In the genomic region with DNA sequence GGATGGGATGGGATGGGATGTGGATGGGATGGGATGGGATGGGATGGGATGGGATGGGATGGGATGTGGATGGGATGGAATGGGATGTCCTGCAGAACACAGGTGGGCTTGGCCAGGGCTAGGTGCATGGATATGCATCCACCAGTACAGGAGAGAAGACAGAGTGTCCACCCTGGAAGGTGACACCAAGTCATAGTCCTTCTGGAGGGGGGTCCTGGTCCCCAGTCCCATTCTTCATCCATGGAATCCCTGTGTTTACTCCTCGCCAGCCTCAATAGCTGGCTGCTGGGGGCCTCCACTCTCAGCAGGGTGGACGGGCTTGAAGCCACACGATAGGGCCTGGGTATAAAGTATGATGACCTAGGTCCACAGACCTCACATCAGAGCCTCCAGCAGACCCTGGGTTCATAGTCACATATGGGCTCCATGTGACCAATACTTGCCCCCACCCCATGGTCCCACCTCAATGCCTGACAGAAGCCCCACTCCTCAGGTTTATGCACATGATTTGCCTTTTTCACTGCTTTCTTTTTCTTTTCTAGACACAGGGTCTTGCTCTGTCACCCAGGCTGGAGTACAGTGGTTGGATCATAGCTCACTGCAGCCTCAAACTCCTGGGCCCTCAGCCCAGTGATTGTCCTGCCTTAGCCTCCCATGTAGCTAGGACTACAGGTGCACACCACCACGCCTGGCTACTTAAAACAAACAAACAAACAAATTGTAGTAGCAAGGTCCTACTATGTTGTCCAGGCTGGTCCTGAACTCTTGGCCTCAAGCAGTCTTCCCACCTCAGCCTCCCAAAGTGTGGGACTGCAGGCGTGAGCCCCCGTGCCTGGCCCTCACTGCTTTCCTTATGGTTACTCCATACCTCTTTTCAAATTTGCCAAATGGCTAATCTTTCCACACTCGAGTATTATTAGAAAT, we compare ENCODE assay signal across 17 cellular contexts. TPM values are rescaled to one million over a fixed set of nuclear protein-coding genes. Genes with fewer than 3 reads are reported as not detected.
DNase-seq lines count a peak whose midpoint lies in the region; ATAC-seq, FAIRE-seq and TF ChIP-seq lines count a peak whose summit lies in the region.
"Had no signal": no experiment of that assay in that cellular context is flagged by ENCODE, and none has a peak within 500 bp of the region (broad histone marks: within the 10 kb centered on the region; RNA-seq: fewer than 3 reads in every experiment).

No MANE protein-coding gene starts in this region.

- peak; percentile 10 for DNase-seq in GM12865 (ENCODE audit: low read depth)
- DNase-seq in T-helper 17 cell, result no peak
- peak; percentile 25 for DNase-seq in kidney
- no peak for DNase-seq in Caco-2
- no peak for DNase-seq in NCI-H510A (lab: John Stamatoyannopoulos, UW)
- DNase-seq: activated gamma-delta T cell; hippocampal formation; stimulated activated CD4-positive, alpha-beta T cell treated with anti-CD3 and anti-CD28 coated beads, Interleukin-4, amount 100 ng/mL, for 1 hour; T-helper 1 cell had no signal

- CTCF ChIA-PET in Caco-2 (lab: Charles Lee), result no interaction called here

- H3K9me3 ChIP-seq in T-helper 17 cell (ENCODE audit: control insufficient read depth, low read length, poor library complexity, severe bottlenecking) (no peaks in the 10 kb centered on the region), kidney (ENCODE audit: control insufficient read depth in 1 of 2, low read length in 2 of 2) (no peaks in the 10 kb centered on the region), skeletal muscle satellite cell (replicated peaks; ENCODE audit: low read length) (no peaks in the 10 kb centered on the region), Caco-2 (no peaks in the 10 kb centered on the region)

- H3K36me3 ChIP-seq in kidney (ENCODE audit: control insufficient read depth in 1 of 2, insufficient read depth in 2 of 2, low read length in 2 of 2) (no peaks in the 10 kb centered on the region), skeletal muscle satellite cell (ENCODE audit: insufficient read depth, low read length) (no peaks in the 10 kb centered on the region), Caco-2 (ENCODE audit: control insufficient read depth, insufficient read depth, low read length) (no peaks in the 10 kb centered on the region)

- H3K4me3 ChIP-seq in GM12865 (ENCODE audit: low read depth, low read length), result no peak overlapping the region
- no peak overlapping the region for H3K4me3 ChIP-seq in kidney (ENCODE audit: low read length in 2 of 2)
- H3K4me3 ChIP-seq in skeletal muscle satellite cell (ENCODE audit: low read length), result no peak overlapping the region
- H3K4me3 ChIP-seq in Caco-2 (ENCODE audit: low read depth, low read length), result no peak overlapping the region

- H3K27me3 Mint-ChIP-seq in T-helper 17 cell (no peaks in the 10 kb centered on the region), Caco-2 (ENCODE audit: insufficient read depth, unreplicated experiment) (no peaks in the 10 kb centered on the region)
- H3K27me3 Mint-ChIP-seq: stimulated activated naive CD8-positive, alpha-beta T cell treated with anti-CD3 and anti-CD28 coated beads, Interleukin-15, Interleukin-2, amounts not matched to agents 100 ng/mL and 50 ng/mL, for 24 hours had no signal

- no peak for ATAC-seq in T-helper 17 cell
- ATAC-seq in HG02571 (IDR thresholded peaks at IDR 0.05; ENCODE audit: unreplicated experiment), result no peak
- ATAC-seq in activated CD4-positive, CD25-positive, alpha-beta regulatory T cell treated with anti-CD3 and anti-CD28 coated beads, Interleukin-2, amount 50 U/mL, for 24 hours, result no peak

- H3K9me3 Mint-ChIP-seq in Caco-2 (ENCODE audit: unreplicated experiment), result peaks cover 9% of the 10 kb centered on the region
- H3K9me3 Mint-ChIP-seq: stimulated activated naive CD8-positive, alpha-beta T cell treated with anti-CD3 and anti-CD28 coated beads, Interleukin-15, Interleukin-2, amounts not matched to agents 100 ng/mL and 50 ng/mL, for 24 hours had no signal

- peak overlapping the region; percentile 36 for H3K4me2 ChIP-seq in skeletal muscle satellite cell (ENCODE audit: low read length)

- H3K36me3 Mint-ChIP-seq in T-helper 17 cell (ENCODE audit: low read depth) (no peaks in the 10 kb centered on the region), Caco-2 (ENCODE audit: insufficient read depth, unreplicated experiment) (no peaks in the 10 kb centered on the region)

- peaks cover 33% of the 10 kb centered on the region for H3K4me1 Mint-ChIP-seq in T-helper 17 cell
- H3K4me1 Mint-ChIP-seq in Caco-2 (ENCODE audit: low read depth, unreplicated experiment), result peaks cover 18% of the 10 kb centered on the region

- peak overlapping the region; percentile 28 for H3K4me3 Mint-ChIP-seq in T-helper 17 cell
- no peak overlapping the region for H3K4me3 Mint-ChIP-seq in Caco-2 (ENCODE audit: unreplicated experiment)
- H3K4me3 Mint-ChIP-seq: activated CD4-positive, alpha-beta T cell treated with anti-CD3 and anti-CD28 coated beads, Interleukin-2, amount 10 ng/mL, durations not matched to agents 7 days and 5 days; CD14-positive monocyte; memory B cell; stimulated activated naive CD8-positive, alpha-beta T cell treated with anti-CD3 and anti-CD28 coated beads, Interleukin-15, Interleukin-2, amounts not matched to agents 100 ng/mL and 50 ng/mL, for 24 hours had no signal

- TF ChIP-seq CTCF in GM12865 (IDR thresholded peaks at IDR 0.05; ENCODE audit: insufficient read depth, low read depth, low read length, missing control alignments), result no peak
- TF ChIP-seq CTCF in kidney (IDR thresholded peaks at IDR 0.05; ENCODE audit: borderline replicate concordance, extremely low read depth, insufficient read depth), result no peak
- TF ChIP-seq CTCF in Caco-2 (IDR thresholded peaks at IDR 0.05; ENCODE audit: insufficient read depth in 1 of 2, low read depth in 1 of 2, low read length in 1 of 2, severe bottlenecking in 1 of 2, unreplicated experiment in 1 of 2), result no peak

- no peak overlapping the region for H3K27ac ChIP-seq in kidney (ENCODE audit: low read depth in 2 of 2, low read length in 2 of 2)
- H3K27ac ChIP-seq: epithelial cell of prostate had no signal

- intact Hi-C loops in kidney (cut with DNase I), result no loop called here
- intact Hi-C loops in Caco-2 (cut with micrococcal nuclease; ENCODE audit: unreplicated experiment), result no loop called here

- no peak overlapping the region for H3K9ac ChIP-seq in kidney (ENCODE audit: low read length in 2 of 2)
- peak overlapping the region; percentile 48 for H3K9ac ChIP-seq in skeletal muscle satellite cell (ENCODE audit: low read depth, low read length)

- POLR2A ChIA-PET in Caco-2 (lab: Charles Lee), result no interaction called here

- H3K4me1 ChIP-seq in kidney (ENCODE audit: control insufficient read depth in 1 of 2, insufficient read depth in 1 of 2, low read depth in 1 of 2, low read length in 2 of 2), result peaks cover 11 to 12% of the 10 kb centered on the region in 2 donors
- peaks cover 39% of the 10 kb centered on the region for H3K4me1 ChIP-seq in skeletal muscle satellite cell (ENCODE audit: control insufficient read depth, insufficient read depth, low read length)
- peaks cover 9% of the 10 kb centered on the region for H3K4me1 ChIP-seq in Caco-2

- BruUV-seq in Caco-2 (replicated peaks; lab: Mats Ljungman, UMichigan), result no TSS peak

- H3K27ac Mint-ChIP-seq in T-helper 17 cell (peak overlapping the region; percentile 77), Caco-2 (ENCODE audit: unreplicated experiment) (no peak overlapping the region)

- FAIRE-seq in kidney (lab: Jason Lieb, UNC), result no peak

- H3K27me3 ChIP-seq in skeletal muscle satellite cell (ENCODE audit: control insufficient read depth, insufficient read depth, low read length), result no peaks in the 10 kb centered on the region
- H3K27me3 ChIP-seq in Caco-2 (replicated peaks; ENCODE audit: control insufficient read depth, insufficient read depth, low read length), result no peaks in the 10 kb centered on the region

RNA-seq across cellular contexts. Expression of a gene that starts 39.9 kb away (rescaled TPM):
- total RNA-seq in T-helper 17 cell, result 10 to 100 TPM in 1 of 2 donors, 1 to 10 TPM in 1; 9.0 to 23.3 TPM
- 12.6 TPM for total RNA-seq in kidney
- 4.6 TPM for polyA plus RNA-seq in kidney (ENCODE audit: insufficient read depth, low read depth, low replicate concordance)
- 5.6 and 6.1 TPM in 2 replicates for total RNA-seq in skeletal muscle satellite cell (2012; rRNA removed)
- total RNA-seq in Caco-2 (2022), result 9.3 and 10.2 TPM in 2 replicates

Comparison
In these comparisons a context has a peak if more than half of its experiments do, and no peak if none do; other contexts are left out.
1. DNase-seq: peak in GM12865 (single experiment) and kidney (single experiment); none in T-helper 17 cell (0 of 3), Caco-2 (0 of 2) and NCI-H510A (single experiment).